15 cellular contexts compared by ENCODE assay signal in the genomic region with DNA sequence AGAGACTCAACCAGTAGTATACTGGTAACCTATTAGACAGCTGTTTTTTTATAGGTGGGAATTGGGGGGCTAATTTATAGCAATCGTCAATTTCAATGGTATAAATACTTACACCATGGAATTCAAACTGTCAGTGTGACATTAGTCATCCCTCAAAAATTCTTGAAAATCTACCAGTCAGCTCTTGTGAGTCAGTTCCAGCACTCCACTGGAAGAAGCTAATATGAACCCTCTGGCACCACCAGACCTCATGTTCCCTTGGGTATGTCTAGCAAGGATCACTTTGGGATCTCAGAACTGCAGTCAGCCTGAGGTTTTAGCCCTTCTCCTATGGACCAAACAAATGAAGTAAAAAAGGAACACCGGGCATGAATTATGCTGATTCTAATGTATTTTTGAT. TPM values are rescaled to one million over a fixed set of nuclear protein-coding genes. Genes with fewer than 3 reads are reported as not detected.
DNase-seq lines count a peak whose midpoint lies in the region; ATAC-seq and TF ChIP-seq lines count a peak whose summit lies in the region.
"Had no signal": no experiment of that assay in that cellular context is flagged by ENCODE, and none has a peak within 500 bp of the region (broad histone marks: within the 10 kb centered on the region; RNA-seq: fewer than 3 reads in every experiment).

No MANE protein-coding gene starts in this region.

- no peak for TF ChIP-seq RAD21 in Ishikawa (IDR thresholded peaks at IDR 0.05; ENCODE audit: low read depth)

- H3K4me1 ChIP-seq in body of pancreas, result no peaks in the 10 kb centered on the region

- TF ChIP-seq POLR2A in body of pancreas (IDR thresholded peaks at IDR 0.05), result no peak

- TF ChIP-seq EP300 in Ishikawa (IDR thresholded peaks at IDR 0.05; ENCODE audit: borderline replicate concordance), result no peak

- H3K27ac ChIP-seq in brain microvascular endothelial cell (peak overlapping the region; percentile 62), body of pancreas (no peak overlapping the region)

- H3K36me3 ChIP-seq in brain microvascular endothelial cell (replicated peaks) (no peaks in the 10 kb centered on the region), body of pancreas (replicated peaks in 1 of 2; ENCODE audit: insufficient read depth in 1 of 2, low read depth in 2 of 2) (no peaks in the 10 kb centered on the region)

- no peak overlapping the region for H3K27ac Mint-ChIP-seq in activated naive CD4-positive, alpha-beta T cell treated with anti-CD3 and anti-CD28 coated beads, Interleukin-2, amount 50 U/mL, for 72 hours
- H3K27ac Mint-ChIP-seq: activated CD8-positive, alpha-beta T cell treated with anti-CD3 and anti-CD28 coated beads, Interleukin-2, amount 10 ng/mL, durations not matched to agents 7 days and 5 days; activated naive CD4-positive, alpha-beta T cell treated with anti-CD3 and anti-CD28 coated beads for 36 hours; B cell; type B pancreatic cell had no signal

- H3K9me3 Mint-ChIP-seq in activated naive CD4-positive, alpha-beta T cell treated with anti-CD3 and anti-CD28 coated beads, Interleukin-2, amount 50 U/mL, for 72 hours, result no peaks in the 10 kb centered on the region
- H3K9me3 Mint-ChIP-seq: activated naive CD4-positive, alpha-beta T cell treated with anti-CD3 and anti-CD28 coated beads for 36 hours; neural crest cell; type B pancreatic cell had no signal

- no peak for TF ChIP-seq CTCF in brain microvascular endothelial cell (IDR thresholded peaks at IDR 0.05; ENCODE audit: low read depth, low read length, missing control alignments)
- no peak for TF ChIP-seq CTCF in body of pancreas (IDR thresholded peaks at IDR 0.05)

- H3K27me3 ChIP-seq in brain microvascular endothelial cell (replicated peaks), result no peaks in the 10 kb centered on the region
- H3K27me3 ChIP-seq in body of pancreas, result no peaks in the 10 kb centered on the region

- 58 to 73% methylated on average over 2 of the region's 2 CpGs for WGBS in body of pancreas, 2 donors

- intact Hi-C loops in body of pancreas (cut with DNase I), result no loop called here

- no peak overlapping the region for H3K4me3 ChIP-seq in brain microvascular endothelial cell (ENCODE audit: low read depth, low read length)
- no peak overlapping the region for H3K4me3 ChIP-seq in body of pancreas

- in situ Hi-C loops in brain microvascular endothelial cell (cut with HindIII; ENCODE audit: low pct_ligation_motif_present, low sequenced_read_pairs), result no loop called here

- ATAC-seq in body of pancreas, result no peak
- no peak for ATAC-seq in activated naive CD4-positive, alpha-beta T cell treated with anti-CD3 and anti-CD28 coated beads, Interleukin-2, amount 50 U/mL, for 72 hours
- ATAC-seq: activated CD8-positive, alpha-beta T cell treated with anti-CD3 and anti-CD28 coated beads, Interleukin-2, amount 10 ng/mL, durations not matched to agents 7 days and 5 days; left ventricle myocardium superior had no signal

- no peaks in the 10 kb centered on the region for H3K9me3 ChIP-seq in body of pancreas

- DNase-seq in AG08395 (ENCODE audit: low spot score), result peak; percentile 90
- peak; percentile 88 for DNase-seq in brain microvascular endothelial cell
- peak; percentile 79 for DNase-seq in kidney tubule cell (ENCODE audit: low spot score)
- DNase-seq in NCI-H1092 (lab: John Stamatoyannopoulos, UW), result no peak
- no peak for DNase-seq in body of pancreas
- DNase-seq in stimulated activated CD8-positive, alpha-beta memory T cell treated with anti-CD3 and anti-CD28 coated beads, Interleukin-4, amount 100 ng/mL, for 48 hours, result no peak
- DNase-seq in activated naive CD4-positive, alpha-beta T cell treated with anti-CD3 and anti-CD28 coated beads, Interleukin-2, amount 50 U/mL, for 72 hours (ENCODE audit: low spot score in 2 of 2), result no peak
- DNase-seq: activated CD8-positive, alpha-beta T cell treated with anti-CD3 and anti-CD28 coated beads, Interleukin-2, amount 10 ng/mL, durations not matched to agents 7 days and 5 days; activated naive CD4-positive, alpha-beta T cell treated with anti-CD3 and anti-CD28 coated beads for 36 hours; left ventricle myocardium superior; NCI-H2107 had no signal

- no peaks in the 10 kb centered on the region for H3K36me3 Mint-ChIP-seq in activated naive CD4-positive, alpha-beta T cell treated with anti-CD3 and anti-CD28 coated beads, Interleukin-2, amount 50 U/mL, for 72 hours
- H3K36me3 Mint-ChIP-seq: type B pancreatic cell had no signal

TF ChIP-seq in Ishikawa, 13 proteins besides CTCF, POLR2A, EP300 and RAD21:
- TF ChIP-seq TEAD4 (IDR thresholded peaks at IDR 0.05) (peak; percentile 33; the same call in 1 of the 2 replicates), ZBTB7A (IDR thresholded peaks at IDR 0.05; ENCODE audit: low read depth) (no peak)

RNA-seq across cellular contexts. Expression of a gene that starts 11.8 kb away (rescaled TPM):
- total RNA-seq in body of pancreas, result 10 to 100 TPM; 22.4 to 27.2 TPM
- 1 to 10 TPM; 2.8 to 7.7 TPM for total RNA-seq in activated naive CD4-positive, alpha-beta T cell treated with anti-CD3 and anti-CD28 coated beads, Interleukin-2, amount 50 U/mL, for 72 hours

Comparison
In these comparisons a context has a peak if more than half of its experiments do, and no peak if none do; other contexts are left out.
1. DNase-seq: peak in AG08395 (single experiment), brain microvascular endothelial cell (single experiment) and kidney tubule cell (single experiment); none in NCI-H1092 (single experiment), body of pancreas (0 of 4), stimulated activated CD8-positive, alpha-beta memory T cell treated with anti-CD3 and anti-CD28 coated beads, Interleukin-4, amount 100 ng/mL, for 48 hours (single experiment) and activated naive CD4-positive, alpha-beta T cell treated with anti-CD3 and anti-CD28 coated beads, Interleukin-2, amount 50 U/mL, for 72 hours (0 of 2).